ENCODE assay signal across 28 cellular contexts in genomic region chr20:44590980-44591778, GRCh38. TPM values are rescaled to one million over a fixed set of nuclear protein-coding genes. Genes with fewer than 3 reads are reported as not detected.
DNase-seq lines count a peak whose midpoint lies in the region; ATAC-seq, FAIRE-seq and TF ChIP-seq lines count a peak whose summit lies in the region.
"Had no signal": no experiment of that assay in that cellular context is flagged by ENCODE, and none has a peak within 500 bp of the region (broad histone marks: within the 10 kb centered on the region; RNA-seq: fewer than 3 reads in every experiment).

No MANE protein-coding gene starts in this region.

- H3K4me1 ChIP-seq in BLaER1 (peaks cover 67% of the 10 kb centered on the region), GM23338 (ENCODE audit: insufficient read depth) (peaks cover under 1% of the 10 kb centered on the region; the same call in 1 of the 2 replicates), Panc1 (ENCODE audit: control insufficient read depth, insufficient read depth, low read length) (peaks cover 23% of the 10 kb centered on the region), kidney (ENCODE audit: control insufficient read depth in 1 of 2, insufficient read depth in 1 of 2, low read depth in 1 of 2, low read length in 2 of 2) (peaks cover 0 to 4% of the 10 kb centered on the region in 2 donors)

- POLR2A ChIA-PET in Panc1 (lab: Charles Lee), result no interaction called here

- H3K27me3 ChIP-seq in BLaER1 (no peaks in the 10 kb centered on the region), GM23338 (ENCODE audit: insufficient read depth) (no peaks in the 10 kb centered on the region; the same call in 1 of the 2 replicates), Panc1 (ENCODE audit: control insufficient read depth, insufficient read depth, low read length) (no peaks in the 10 kb centered on the region)
- H3K27me3 ChIP-seq: hepatocyte, left lung, suprapubic skin had no signal

- H3K27ac Mint-ChIP-seq in GM23338, result peak overlapping the region; percentile 33; the same call in 1 of the 2 replicates
- H3K27ac Mint-ChIP-seq in memory B cell, result peak overlapping the region; percentile 97
- H3K27ac Mint-ChIP-seq: dendritic cell treated with granulocyte-macrophage colony-stimulating factor and Interleukin-4, amounts not matched to agents 40 ng/mL and 50 ng/mL, for 4 days; natural killer cell; T-helper 17 cell had no signal

- H2AFZ ChIP-seq in GM23338, result no peak overlapping the region
- H2AFZ ChIP-seq: hepatocyte had no signal

- no peak for FAIRE-seq in kidney (lab: Jason Lieb, UNC)
- FAIRE-seq: astrocyte, frontal cortex, small intestine had no signal

- in situ Hi-C loops in Panc1 (cut with HindIII; ENCODE audit: low pct_unique_long_range_greater_than_20kb, low sequenced_read_pairs), result no loop called here

- H3K4me1 Mint-ChIP-seq in GM23338 (peaks cover 25% of the 10 kb centered on the region), memory B cell (peaks cover 60% of the 10 kb centered on the region)
- H3K4me1 Mint-ChIP-seq: central memory CD8-positive, alpha-beta T cell; natural killer cell had no signal

- H3K9ac ChIP-seq in BLaER1 (no peak overlapping the region), kidney (ENCODE audit: low read length in 2 of 2) (no peak overlapping the region)

- TF ChIP-seq CTCF in GM23338 (conservative IDR thresholded peaks at IDR 0.05; ENCODE audit: low read depth in 2 of 2) (no peak), Panc1 (IDR thresholded peaks at IDR 0.05) (no peak), kidney (IDR thresholded peaks at IDR 0.05; ENCODE audit: borderline replicate concordance, extremely low read depth, insufficient read depth) (no peak)

- H3K27me3 Mint-ChIP-seq in GM23338 (ENCODE audit: insufficient read depth, low read depth, poor library complexity) (peaks cover 5% of the 10 kb centered on the region), memory B cell (no peaks in the 10 kb centered on the region)
- H3K27me3 Mint-ChIP-seq: central memory CD8-positive, alpha-beta T cell; dendritic cell treated with granulocyte-macrophage colony-stimulating factor and Interleukin-4, amounts not matched to agents 40 ng/mL and 50 ng/mL, for 4 days had no signal

- H3K27ac ChIP-seq in BLaER1, result no peak overlapping the region; the same call in 1 of the 2 replicates
- no peak overlapping the region for H3K27ac ChIP-seq in GM23338 (ENCODE audit: low read depth)
- peak overlapping the region; percentile 3; the same call in 1 of the 2 replicates for H3K27ac ChIP-seq in Panc1 (ENCODE audit: low read length)
- no peak overlapping the region for H3K27ac ChIP-seq in kidney (ENCODE audit: low read depth in 2 of 2, low read length in 2 of 2)
- H3K27ac ChIP-seq: hepatocyte, left lung, suprapubic skin had no signal

- no peaks in the 10 kb centered on the region for H3K36me3 Mint-ChIP-seq in GM23338 (ENCODE audit: low read depth)
- peaks cover 35% of the 10 kb centered on the region for H3K36me3 Mint-ChIP-seq in memory B cell
- H3K36me3 Mint-ChIP-seq: natural killer cell had no signal

- peak overlapping the region; percentile 57 for H3K4me2 ChIP-seq in BLaER1
- no peak overlapping the region for H3K4me2 ChIP-seq in GM23338
- H3K4me2 ChIP-seq: hepatocyte had no signal

- no TSS peak for BruUV-seq in Panc1 (replicated peaks; lab: Mats Ljungman, UMichigan)

- no peaks in the 10 kb centered on the region for H3F3A ChIP-seq in GM23338 (replicated peaks; ENCODE audit: low read depth)

- no peaks in the 10 kb centered on the region for H3K79me2 ChIP-seq in GM23338 (replicated peaks; ENCODE audit: insufficient read depth)

- intact Hi-C loops in Panc1 (cut with micrococcal nuclease; ENCODE audit: unreplicated experiment) (no loop called here), left colon (cut with DNase I, micrococcal nuclease) (no loop called here), kidney (cut with DNase I) (no loop called here)

- ATAC-seq in GM23338 (peak; percentile 77), Panc1 (no peak), memory B cell (ENCODE audit: low read depth) (peak; percentile 39), left colon (no peak), GM21367 (IDR thresholded peaks at IDR 0.05; ENCODE audit: unreplicated experiment) (no peak)
- ATAC-seq: left lung, natural killer cell, T-helper 17 cell had no signal

- CTCF ChIA-PET in Panc1 (lab: Charles Lee), result interaction anchor here (0.6 kb wide), 1 partner anchor 73 kb away, joined by 7 read pairs; no protein-coding TSS in a partner anchor

- H3K9me2 ChIP-seq in GM23338 (ENCODE audit: insufficient read depth), result no peaks in the 10 kb centered on the region

- H4K20me1 ChIP-seq in BLaER1, result no peaks in the 10 kb centered on the region
- no peaks in the 10 kb centered on the region for H4K20me1 ChIP-seq in GM23338 (replicated peaks; ENCODE audit: insufficient read depth)

- H3K4me3 ChIP-seq in BLaER1, result no peak overlapping the region
- no peak overlapping the region for H3K4me3 ChIP-seq in GM23338
- H3K4me3 ChIP-seq in Panc1 (ENCODE audit: low read depth in 2 of 2, low read length in 2 of 2), result no peak overlapping the region
- H3K4me3 ChIP-seq in kidney (ENCODE audit: low read length in 2 of 2), result no peak overlapping the region
- H3K4me3 ChIP-seq: hepatocyte, left lung, suprapubic skin had no signal

- H3K36me3 ChIP-seq in BLaER1 (0 out of 2 replicates have a peak, but pooled peaks cover 4% of the 10 kb centered on the region), GM23338 (ENCODE audit: insufficient read depth) (no peaks in the 10 kb centered on the region), Panc1 (ENCODE audit: control insufficient read depth, insufficient read depth, low read length) (no peaks in the 10 kb centered on the region), kidney (ENCODE audit: control insufficient read depth in 1 of 2, insufficient read depth in 2 of 2, low read length in 2 of 2) (peaks cover 12 to 13% of the 10 kb centered on the region in 2 donors)

- H3K9me3 Mint-ChIP-seq in GM23338 (no peaks in the 10 kb centered on the region), memory B cell (peaks cover 2% of the 10 kb centered on the region)
- H3K9me3 Mint-ChIP-seq: central memory CD8-positive, alpha-beta T cell; dendritic cell treated with granulocyte-macrophage colony-stimulating factor and Interleukin-4, amounts not matched to agents 40 ng/mL and 50 ng/mL, for 4 days; natural killer cell had no signal

- DNase-seq in GM23338 (ENCODE audit: low spot score), result no peak
- no peak for DNase-seq in Panc1 (ENCODE audit: low read depth, low spot score)
- no peak for DNase-seq in memory B cell (ENCODE audit: low spot score in 2 of 2)
- DNase-seq in left colon, result no peak
- no peak for DNase-seq in retina
- DNase-seq in kidney, result no peak
- DNase-seq: activated CD4-positive, alpha-beta T cell treated with anti-CD3 and anti-CD28 coated beads for 4 hours; activated gamma-delta T cell; activated T-cell treated with anti-CD3 and anti-CD28 coated beads, Interleukin-2, amount 50 U/mL, for 1 hour; C1 segment of cervical spinal cord; GF-D8; left lung; natural killer cell; NCI-H1048; NCI-H1694 treated with DMSO at 0.1 percent for 48 hours; RPMI8226; small intestine; stimulated activated CD4-positive, alpha-beta T cell treated with anti-CD3 and anti-CD28 coated beads, Interleukin-4, amount 100 ng/mL, for 1 hour; T-helper 17 cell had no signal

- no peaks in the 10 kb centered on the region for H3K9me3 ChIP-seq in BLaER1
- no peaks in the 10 kb centered on the region for H3K9me3 ChIP-seq in Panc1 (ENCODE audit: control insufficient read depth, insufficient read depth, low read depth, low read length)
- no peaks in the 10 kb centered on the region for H3K9me3 ChIP-seq in kidney (ENCODE audit: control insufficient read depth in 1 of 2, low read length in 2 of 2)
- H3K9me3 ChIP-seq: Caco-2, left lung, suprapubic skin had no signal

- H3K4me3 Mint-ChIP-seq in GM23338 (no peak overlapping the region), memory B cell (peak overlapping the region; percentile 58)
- H3K4me3 Mint-ChIP-seq: central memory CD8-positive, alpha-beta T cell; dendritic cell treated with granulocyte-macrophage colony-stimulating factor and Interleukin-4, amounts not matched to agents 40 ng/mL and 50 ng/mL, for 4 days; natural killer cell; T-helper 17 cell had no signal

TF ChIP-seq in GM23338, 12 proteins besides CTCF, POLR2A, EP300 and RAD21 (continues in another document):
- TF ChIP-seq JUNB (IDR thresholded peaks at IDR 0.05; ENCODE audit: unreplicated experiment) (no peak), ZNF114 (CRISPR knock-in tag; IDR thresholded peaks at IDR 0.05) (no peak), POLR2AphosphoS5 (IDR thresholded peaks at IDR 0.05; ENCODE audit: low read depth) (no peak), REST (IDR thresholded peaks at IDR 0.05; ENCODE audit: unreplicated experiment) (no peak), EZH2phosphoT487 (IDR thresholded peaks at IDR 0.05; ENCODE audit: unreplicated experiment) (no peak)

RNA-seq across cellular contexts. Expression of gene PKIG, which starts 8.8 kb away (rescaled TPM):
- 23.9 and 33.2 TPM in 2 replicates for total RNA-seq in GM23338 (2014; rRNA removed; shearing (Covaris generic))
- polyA plus RNA-seq in GM23338 (2016; fragmentation: Nextera tagmentation; extraction: Ambion mirVana), result 29.7 and 34.9 TPM in 2 replicates
- total RNA-seq in Panc1 (2021; ENCODE audit: unreplicated experiment), result 66.3 TPM
- polyA plus RNA-seq in Panc1 (2012; ENCODE audit: insufficient read length), result 91.5 TPM
- total RNA-seq in left colon, result 10 to 100 TPM; 30.9 to 44.7 TPM
- 71.1 TPM for total RNA-seq in kidney
- polyA plus RNA-seq in kidney (ENCODE audit: insufficient read depth, low read depth, low replicate concordance), result 150 TPM

Comparison
In these comparisons a context has a peak if more than half of its experiments do, and no peak if none do; other contexts are left out.
1. ATAC-seq: peak in GM23338 (single experiment) and memory B cell (single experiment); none in Panc1 (single experiment), left colon (single experiment) and GM21367 (single experiment).